ENCODE assay signal across 8 cellular contexts in the genomic region with DNA sequence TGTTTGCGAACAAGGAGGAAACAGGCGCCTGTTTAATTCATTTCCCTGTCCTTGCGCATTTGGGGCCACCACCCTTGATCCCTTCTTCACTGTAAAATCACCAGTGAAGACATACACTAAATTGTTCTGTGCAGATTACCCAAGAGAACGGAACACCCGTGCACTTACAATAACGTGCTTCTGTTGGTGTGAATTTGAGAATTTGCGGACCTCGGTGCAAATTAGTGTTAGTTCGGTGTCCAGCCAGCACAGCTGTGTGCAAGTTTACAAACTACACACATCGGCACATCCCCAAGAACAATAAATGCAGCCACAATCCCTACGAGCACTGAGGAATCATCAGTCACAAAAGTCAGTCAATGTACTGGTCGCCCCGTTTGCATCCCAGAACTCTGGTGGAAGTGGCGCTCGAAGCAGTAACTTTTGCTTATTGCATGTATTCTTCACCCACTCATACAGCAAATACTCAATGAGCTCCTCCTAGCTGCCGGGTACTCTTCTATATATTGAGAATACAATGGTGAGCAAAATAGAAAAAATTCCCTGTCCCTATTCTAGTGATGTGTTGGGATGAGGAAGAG.
A peak's percentile ranks its signal among the peaks of the same experiment; 100 is the strongest.
DNase-seq lines count a peak whose midpoint lies in the region; ATAC-seq and TF ChIP-seq lines count a peak whose summit lies in the region.

No MANE protein-coding gene starts in this region.

- peak overlapping the region; percentile 47 for H3K9ac ChIP-seq in SK-N-MC (ENCODE audit: insufficient read length)

- H3K4me3 ChIP-seq in SK-N-MC, result peak overlapping the region; percentile 91
- peak overlapping the region; percentile 80 for H3K4me3 ChIP-seq in fibroblast of pulmonary artery (replicated peaks; ENCODE audit: low read depth, low read length)
- H3K4me3 ChIP-seq in retinal pigment epithelial cell (ENCODE audit: low read length), result peak overlapping the region; percentile 98

- no peaks in the 10 kb centered on the region for H3K9me3 ChIP-seq in SK-N-MC (ENCODE audit: low read depth, low read length)

- H3K27ac ChIP-seq in SK-N-MC, result no peak overlapping the region

- DNase-seq in ACHN, result peak; percentile 42
- DNase-seq in GM13977 (ENCODE audit: low spot score), result peak; percentile 14
- no peak for DNase-seq in SK-N-MC (ENCODE audit: low read depth, low spot score)
- DNase-seq in fibroblast of pulmonary artery (ENCODE audit: low read depth), result peak; percentile 46
- DNase-seq in retinal pigment epithelial cell (ENCODE audit: low read depth), result no peak
- DNase-seq in SHP77 (lab: John Stamatoyannopoulos, UW), result no peak
- DNase-seq in stimulated activated CD4-positive, alpha-beta T cell treated with anti-CD3 and anti-CD28 coated beads, Interleukin-2, amount 100 ng/mL, for 48 hours, result no peak

- in situ Hi-C loops in ACHN (cut with HindIII; ENCODE audit: low pct_ligation_motif_present, low pct_unique_long_range_greater_than_20kb, low sequenced_read_pairs) (no loop called here), GM13977 (cut with MboI; ENCODE audit: low pct_unique_long_range_greater_than_20kb, low sequenced_read_pairs, unreplicated experiment) (loop anchor here (25.0 kb wide), 1 partner anchor 223 kb away; no protein-coding TSS in a partner anchor)

- TF ChIP-seq CTCF in GM13977 (IDR thresholded peaks at IDR 0.05; ENCODE audit: extremely low read depth, insufficient read depth, missing control alignments), result peak; percentile 14
- TF ChIP-seq CTCF in fibroblast of pulmonary artery (IDR thresholded peaks at IDR 0.05; ENCODE audit: low read length, missing control alignments), result peak; percentile 33
- peak; percentile 9 for TF ChIP-seq CTCF in retinal pigment epithelial cell (conservative IDR thresholded peaks at IDR 0.05; ENCODE audit: low read depth, low read length)

- H3K36me3 ChIP-seq in SK-N-MC (ENCODE audit: insufficient read depth, low read length), result no peaks in the 10 kb centered on the region

- no peak for ATAC-seq in GM19455 (IDR thresholded peaks at IDR 0.05; ENCODE audit: unreplicated experiment)

Comparison
In these comparisons a context has a peak if more than half of its experiments do, and no peak if none do; other contexts are left out.
1. DNase-seq: peak in ACHN (single experiment), GM13977 (single experiment) and fibroblast of pulmonary artery (single experiment); none in SK-N-MC (single experiment), retinal pigment epithelial cell (single experiment), SHP77 (0 of 2) and stimulated activated CD4-positive, alpha-beta T cell treated with anti-CD3 and anti-CD28 coated beads, Interleukin-2, amount 100 ng/mL, for 48 hours (0 of 2).
2. Peak in every context shown above with its lines, with median percentiles within 50 percentile points of each other: CTCF ChIP-seq and H3K4me3 ChIP-seq.